Comparison of ENCODE assay signal across 17 cellular contexts in the genomic region with DNA sequence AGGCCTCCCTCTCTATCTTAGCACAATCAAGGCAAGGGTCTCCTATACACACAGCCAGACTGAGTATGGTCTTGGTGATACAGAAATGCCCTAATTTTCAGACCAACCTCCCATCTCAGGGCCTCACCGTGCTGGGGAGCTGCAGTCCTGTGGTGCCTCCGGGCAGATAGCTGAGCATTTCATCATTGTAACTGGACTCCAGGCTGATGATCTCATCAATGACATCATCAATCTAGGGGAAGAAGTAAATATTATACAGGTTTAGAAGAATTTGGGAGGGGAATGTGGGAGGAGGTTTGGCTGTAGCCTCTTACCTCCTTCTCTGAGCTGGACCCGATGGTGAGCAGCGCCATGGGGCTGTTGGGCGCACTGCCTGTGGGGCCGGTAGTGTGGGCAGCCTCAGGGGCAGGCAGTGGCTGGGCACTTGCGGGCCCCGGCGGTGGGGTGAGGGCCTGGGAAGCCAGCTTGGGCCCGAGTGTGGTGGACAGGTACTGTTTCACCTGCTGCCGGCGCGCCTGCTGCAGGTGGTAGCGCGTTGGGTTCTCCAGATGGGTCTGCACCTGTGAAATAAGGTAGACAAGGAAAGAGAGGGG. TPM values are rescaled to one million over a fixed set of nuclear protein-coding genes. Genes with fewer than 3 reads are reported as not detected.
DNase-seq lines count a peak whose midpoint lies in the region; ATAC-seq, FAIRE-seq and TF ChIP-seq lines count a peak whose summit lies in the region.
"Had no signal": no experiment of that assay in that cellular context is flagged by ENCODE, and none has a peak within 500 bp of the region (broad histone marks: within the 10 kb centered on the region; RNA-seq: fewer than 3 reads in every experiment).

No MANE protein-coding gene starts in this region.

- POLR2A ChIA-PET in PC-3 (lab: Charles Lee; ENCODE audit: unreplicated experiment), result no interaction called here

- peaks cover 23% of the 10 kb centered on the region for H3K4me1 Mint-ChIP-seq in T-helper 1 cell treated with Interleukin-12 subunit alpha and Interleukin-12 subunit beta and Interleukin-4 antibody, amounts not matched to agents 30 μg/mL and 1 μg/mL, for 36 hours (ENCODE audit: low read depth)
- peaks cover 26% of the 10 kb centered on the region for H3K4me1 Mint-ChIP-seq in activated T-cell treated with anti-CD3 and anti-CD28 coated beads, Interleukin-2, amount 50 U/mL, for 24 hours (ENCODE audit: low read depth)

- H2AFZ ChIP-seq in PC-3 (ENCODE audit: low read length), result no peak overlapping the region

- no peaks in the 10 kb centered on the region for H3K27me3 Mint-ChIP-seq in T-helper 1 cell treated with Interleukin-12 subunit alpha and Interleukin-12 subunit beta and Interleukin-4 antibody, amounts not matched to agents 30 μg/mL and 1 μg/mL, for 36 hours (ENCODE audit: low read depth)
- peaks cover 8% of the 10 kb centered on the region for H3K27me3 Mint-ChIP-seq in activated T-cell treated with anti-CD3 and anti-CD28 coated beads, Interleukin-2, amount 50 U/mL, for 24 hours

- H3K27me3 ChIP-seq in PC-3 (ENCODE audit: low read length) (no peaks in the 10 kb centered on the region), sigmoid colon (no peaks in the 10 kb centered on the region)
- H3K27me3 ChIP-seq: gastrocnemius medialis had no signal

- peaks cover 35% of the 10 kb centered on the region for H3K36me3 Mint-ChIP-seq in T-helper 1 cell treated with Interleukin-12 subunit alpha and Interleukin-12 subunit beta and Interleukin-4 antibody, amounts not matched to agents 30 μg/mL and 1 μg/mL, for 36 hours (ENCODE audit: low read depth)
- H3K36me3 Mint-ChIP-seq in activated T-cell treated with anti-CD3 and anti-CD28 coated beads, Interleukin-2, amount 50 U/mL, for 24 hours (ENCODE audit: low read depth), result peaks cover 56% of the 10 kb centered on the region

- no peak overlapping the region for H3K9ac ChIP-seq in PC-3 (ENCODE audit: low read length)

- H3K9me3 ChIP-seq in PC-3 (ENCODE audit: low read length) (no peaks in the 10 kb centered on the region), sigmoid colon (no peaks in the 10 kb centered on the region), mucosa of descending colon (no peaks in the 10 kb centered on the region)
- H3K9me3 ChIP-seq: gastrocnemius medialis, thoracic aorta had no signal

- H3K27ac ChIP-seq in PC-3 (ENCODE audit: low read length) (no peak overlapping the region), sigmoid colon (peak overlapping the region in 3 of 4 donors; percentile 95 to 100 (median 99))

- H3F3A ChIP-seq in PC-3 (ENCODE audit: low read length, unreplicated experiment), result no peaks in the 10 kb centered on the region

- no peak for FAIRE-seq in H54 (lab: Jason Lieb, UNC)
- FAIRE-seq: colon had no signal

- TF ChIP-seq CTCF in PC-3 (conservative IDR thresholded peaks at IDR 0.05; ENCODE audit: low read depth, low read length), result no peak
- TF ChIP-seq CTCF in epithelial cell of esophagus (IDR thresholded peaks at IDR 0.05; ENCODE audit: insufficient read depth, low read depth, low read length, missing control alignments), result no peak
- TF ChIP-seq CTCF in sigmoid colon (IDR thresholded peaks at IDR 0.05), result no peak
- TF ChIP-seq CTCF in mucosa of descending colon (IDR thresholded peaks at IDR 0.05), result no peak

- H3K4me3 ChIP-seq in PC-3 (ENCODE audit: low read length) (no peak overlapping the region), epithelial cell of esophagus (ENCODE audit: low read length) (no peak overlapping the region), sigmoid colon (no peak overlapping the region), mucosa of descending colon (no peak overlapping the region)
- H3K4me3 ChIP-seq: gastrocnemius medialis, thoracic aorta had no signal

- intact Hi-C loops in PC-3 (cut with micrococcal nuclease) (no loop called here), sigmoid colon (cut with DNase I) (loop anchor here (5.0 kb wide), 1 partner anchor 36 kb away; the partner anchor contains the start of gene GRIPAP1), mucosa of descending colon (cut with DNase I, micrococcal nuclease) (no loop called here)

- H3K36me3 ChIP-seq in PC-3 (ENCODE audit: low read depth, low read length) (peaks cover 30% of the 10 kb centered on the region), sigmoid colon (peaks cover 9 to 57% (median 24%) of the 10 kb centered on the region in 4 donors), mucosa of descending colon (ENCODE audit: low read depth) (no peaks in the 10 kb centered on the region)

- BruUV-seq in PC-3 (replicated peaks; lab: Mats Ljungman, UMichigan), result no TSS peak

- 0 out of 2 replicates have a peak overlapping the region, but pooled peaks have one; percentile 6 for H3K4me2 ChIP-seq in PC-3 (ENCODE audit: low read length)

- no peaks in the 10 kb centered on the region for H3K9me2 ChIP-seq in PC-3 (replicated peaks; ENCODE audit: low read length)

- ATAC-seq in PC-3, result no peak
- no peak for ATAC-seq in mucosa of descending colon
- ATAC-seq: gastrocnemius medialis, sciatic nerve, T-cell had no signal

- DNase-seq in T-helper 1 cell (no peak), PC-3 (peak; percentile 28), epithelial cell of esophagus (ENCODE audit: low read depth) (peak; percentile 53), sigmoid colon (no peak), H54 (ENCODE audit: insufficient read length, low spot score) (no peak), mucosa of descending colon (no peak)
- no peak for DNase-seq in activated T-cell treated with anti-CD3 and anti-CD28 coated beads, Interleukin-2, amount 50 U/mL, for 24 hours
- DNase-seq: 8988T; activated CD4-positive, alpha-beta T cell treated with anti-CD3 and anti-CD28 coated beads, Interleukin-2, amount 50 U/mL, for 4 hours; activated naive CD4-positive, alpha-beta T cell treated with anti-CD3 and anti-CD28 coated beads, Interleukin-2, amount 50 U/mL, for 16 hours; gastrocnemius medialis; NCI-H2107; T-cell had no signal

- CTCF ChIA-PET in PC-3 (lab: Charles Lee), result no interaction called here

- peak overlapping the region; percentile 75 for H3K27ac Mint-ChIP-seq in T-helper 1 cell treated with Interleukin-12 subunit alpha and Interleukin-12 subunit beta and Interleukin-4 antibody, amounts not matched to agents 30 μg/mL and 1 μg/mL, for 36 hours
- no peak overlapping the region for H3K27ac Mint-ChIP-seq in activated T-cell treated with anti-CD3 and anti-CD28 coated beads, Interleukin-2, amount 50 U/mL, for 24 hours
- H3K27ac Mint-ChIP-seq: T-cell had no signal

- no peak for TF ChIP-seq EP300 in sigmoid colon (IDR thresholded peaks at IDR 0.05)

- peaks cover 40% of the 10 kb centered on the region for H3K79me2 ChIP-seq in PC-3 (ENCODE audit: low read length)

- 96 to 97% methylated on average over 15 of the region's 15 CpGs for WGBS in sigmoid colon, 2 donors

- H3K9me3 Mint-ChIP-seq in T-helper 1 cell treated with Interleukin-12 subunit alpha and Interleukin-12 subunit beta and Interleukin-4 antibody, amounts not matched to agents 30 μg/mL and 1 μg/mL, for 36 hours, result no peaks in the 10 kb centered on the region
- no peaks in the 10 kb centered on the region for H3K9me3 Mint-ChIP-seq in activated T-cell treated with anti-CD3 and anti-CD28 coated beads, Interleukin-2, amount 50 U/mL, for 24 hours
- H3K9me3 Mint-ChIP-seq: T-cell had no signal

- H3K4me3 Mint-ChIP-seq in T-helper 1 cell treated with Interleukin-12 subunit alpha and Interleukin-12 subunit beta and Interleukin-4 antibody, amounts not matched to agents 30 μg/mL and 1 μg/mL, for 36 hours, result no peak overlapping the region
- no peak overlapping the region for H3K4me3 Mint-ChIP-seq in activated T-cell treated with anti-CD3 and anti-CD28 coated beads, Interleukin-2, amount 50 U/mL, for 24 hours
- H3K4me3 Mint-ChIP-seq: T-cell had no signal

- peaks cover 37% of the 10 kb centered on the region for H3K4me1 ChIP-seq in PC-3 (ENCODE audit: insufficient read depth, low read length)
- peaks cover 0 to 35% (median 28%) of the 10 kb centered on the region in 4 donors for H3K4me1 ChIP-seq in sigmoid colon
- H3K4me1 ChIP-seq in mucosa of descending colon (ENCODE audit: low read depth), result no peaks in the 10 kb centered on the region

- H4K20me1 ChIP-seq in PC-3 (ENCODE audit: low read length), result no peaks in the 10 kb centered on the region

- TF ChIP-seq POLR2A in sigmoid colon (IDR thresholded peaks at IDR 0.05) (no peak), H54 (IDR thresholded peaks at IDR 0.05; ENCODE audit: low read depth, low read length) (no peak)

RNA-seq across cellular contexts. Expression of gene TFE3, which starts 5.2 kb away (rescaled TPM):
- 46.9 and 56.9 TPM in 2 replicates for total RNA-seq in PC-3 (2014; rRNA removed)
- total RNA-seq in sigmoid colon, result 10 to 100 TPM; 38.3 to 69.8 (median 56.0) TPM
- polyA plus RNA-seq in sigmoid colon, result 10 to 100 TPM; 21.0 to 32.6 (median 30.9) TPM
- 10 to 100 TPM; 26.6 to 46.6 (median 28.1) TPM for total RNA-seq in mucosa of descending colon

RNA-seq across cellular contexts. Expression of gene CCDC120, which starts 20.8 kb away (rescaled TPM):
- total RNA-seq in PC-3 (2014; rRNA removed) (5.3 and 7.1 TPM in 2 replicates), sigmoid colon (1 to 10 TPM in 3 of 4 donors, under 1 TPM in 1; 0.71 to 3.9 (median 1.3) TPM), mucosa of descending colon (10 to 100 TPM; 11.6 to 16.7 (median 12.5) TPM)
- polyA plus RNA-seq in sigmoid colon, result 1 to 10 TPM; 4.2 to 7.6 (median 4.2) TPM

RNA-seq across cellular contexts. Expression of gene PRAF2, which starts 35.8 kb away (rescaled TPM):
- 0.07 and 0.69 TPM in 2 replicates for total RNA-seq in PC-3 (2014; rRNA removed)
- 10 to 100 TPM; 18.2 to 20.2 (median 19.0) TPM for total RNA-seq in sigmoid colon
- 10 to 100 TPM in 1 of 3 donors, 1 to 10 TPM in 2; 2.8 to 15.2 (median 8.4) TPM for polyA plus RNA-seq in sigmoid colon
- 10 to 100 TPM in 1 of 3 donors, 1 to 10 TPM in 2; 3.9 to 18.7 (median 8.1) TPM for total RNA-seq in mucosa of descending colon

RNA-seq across cellular contexts. Expression of gene GRIPAP1, which starts 35.9 kb away (rescaled TPM):
- total RNA-seq in PC-3 (2014; rRNA removed) (31.1 and 44.3 TPM in 2 replicates), sigmoid colon (10 to 100 TPM; 19.7 to 63.1 (median 29.7) TPM), mucosa of descending colon (10 to 100 TPM; 39.5 to 48.9 (median 47.5) TPM)
- polyA plus RNA-seq in sigmoid colon, result 10 to 100 TPM; 14.4 to 42.0 (median 18.3) TPM

RNA-seq across cellular contexts. Expression of gene WDR45, which starts 41.7 kb away (rescaled TPM):
- total RNA-seq in PC-3 (2014; rRNA removed) (27.2 and 34.8 TPM in 2 replicates), sigmoid colon (100 to 1,000 TPM in 1 of 4 donors, 10 to 100 TPM in 3; 78.5 to 102 (median 93.5) TPM), mucosa of descending colon (10 to 100 TPM; 44.3 to 90.1 (median 52.6) TPM)
- 10 to 100 TPM; 49.5 to 57.1 (median 55.5) TPM for polyA plus RNA-seq in sigmoid colon

Comparison
In these comparisons a context has a peak if more than half of its experiments do, and no peak if none do; other contexts are left out.
1. DNase-seq: peak in PC-3 (single experiment) and epithelial cell of esophagus (single experiment); none in T-helper 1 cell (0 of 5), sigmoid colon (single experiment), H54 (single experiment), mucosa of descending colon (0 of 3) and activated T-cell treated with anti-CD3 and anti-CD28 coated beads, Interleukin-2, amount 50 U/mL, for 24 hours (single experiment).